In genomic region chr5:142613231-142613630, GRCh38 we compare ENCODE assay signal across 25 cellular contexts.
DNase-seq lines count a peak whose midpoint lies in the region; ATAC-seq and TF ChIP-seq lines count a peak whose summit lies in the region.
"Had no signal": no experiment of that assay in that cellular context is flagged by ENCODE, and none has a peak within 500 bp of the region (broad histone marks: within the 10 kb centered on the region; RNA-seq: fewer than 3 reads in every experiment).

No MANE protein-coding gene starts in this region.

- no peak for TF ChIP-seq POLR2A in spleen (IDR thresholded peaks at IDR 0.05)

- H3F3A ChIP-seq in PC-3 (ENCODE audit: low read length, unreplicated experiment) (no peaks in the 10 kb centered on the region), smooth muscle cell (ENCODE audit: low read depth) (peaks cover 28% of the 10 kb centered on the region)

- H3K9me2 ChIP-seq in PC-3 (replicated peaks; ENCODE audit: low read length), result no peaks in the 10 kb centered on the region

- no peak for TF ChIP-seq CTCF in PC-3 (conservative IDR thresholded peaks at IDR 0.05; ENCODE audit: low read depth, low read length)
- TF ChIP-seq CTCF in fibroblast of lung (conservative IDR thresholded peaks at IDR 0.05 in 1 of 2, IDR thresholded peaks at IDR 0.05 in 1 of 2; ENCODE audit: low read depth in 1 of 2, low read length in 2 of 2), result no peak
- TF ChIP-seq CTCF in smooth muscle cell (IDR thresholded peaks at IDR 0.05; ENCODE audit: borderline replicate concordance, insufficient read depth, poor library complexity, severe bottlenecking), result no peak
- no peak for TF ChIP-seq CTCF in spleen (IDR thresholded peaks at IDR 0.05 in 8 of 11, conservative IDR thresholded peaks at IDR 0.05 in 3 of 11)

- DNase-seq in ELR (ENCODE audit: low read depth), result peak; percentile 51
- DNase-seq in PC-3, result peak; percentile 36
- peak; percentile 67 to 80 for DNase-seq in fibroblast of lung (ENCODE audit: low read depth in 2 of 2)
- DNase-seq in smooth muscle cell (lab: John Stamatoyannopoulos, UW; ENCODE audit: unreplicated experiment), result no peak
- DNase-seq in DMS79 (lab: John Stamatoyannopoulos, UW), result no peak
- no peak for DNase-seq in spleen
- no peak for DNase-seq in amniotic stem cell (lab: John Stamatoyannopoulos, UW)
- DNase-seq: activated CD8-positive, alpha-beta T cell treated with anti-CD3 and anti-CD28 coated beads, Interleukin-2, amount 10 ng/mL, durations not matched to agents 7 days and 5 days; activated naive CD4-positive, alpha-beta T cell treated with anti-CD3 and anti-CD28 coated beads, Interleukin-2, amount 10 ng/mL, durations not matched to agents 7 days and 5 days; adrenal gland; DMS53; glutamatergic neuron; left lung; NCI-H1417; NCI-H2081; ovary; Peyer's patch; SHP77 treated with DMSO at 0.1 percent for 48 hours; stimulated activated naive CD4-positive, alpha-beta T cell treated with Interleukin-2 at 50 U/mL for 16 hours; SW 1271; testis; uterus had no signal

- H3K4me3 ChIP-seq in PC-3 (ENCODE audit: low read length), result no peak overlapping the region
- no peak overlapping the region for H3K4me3 ChIP-seq in fibroblast of lung (replicated peaks in 1 of 4; ENCODE audit: control extremely low read depth in 1 of 4, insufficient read depth in 1 of 4, low read depth in 3 of 4, low read length in 4 of 4)
- no peak overlapping the region for H3K4me3 ChIP-seq in smooth muscle cell
- H3K4me3 ChIP-seq in spleen, result no peak overlapping the region
- H3K4me3 ChIP-seq: adrenal gland; BLaER1 treated with 17β-estradiol and CSF1 and Interleukin-3, amounts not matched to agents 10 nM and 100 nM; left lung; ovary; Peyer's patch; testis; uterus had no signal

- H4K20me1 ChIP-seq in PC-3 (ENCODE audit: low read length) (no peaks in the 10 kb centered on the region), fibroblast of lung (ENCODE audit: control insufficient read depth, extremely low read depth, insufficient read depth, low read length) (no peaks in the 10 kb centered on the region), smooth muscle cell (ENCODE audit: low read depth) (no peaks in the 10 kb centered on the region)
- H4K20me1 ChIP-seq: BLaER1 treated with 17β-estradiol and CSF1 and Interleukin-3, amounts not matched to agents 10 nM and 100 nM had no signal

- H3K79me2 ChIP-seq in PC-3 (ENCODE audit: low read length), result no peaks in the 10 kb centered on the region
- no peaks in the 10 kb centered on the region for H3K79me2 ChIP-seq in fibroblast of lung (ENCODE audit: control insufficient read depth, insufficient read depth, low read length)
- H3K79me2 ChIP-seq in smooth muscle cell (ENCODE audit: low read depth), result peaks cover 32% of the 10 kb centered on the region

- H3K4me1 ChIP-seq in PC-3 (ENCODE audit: insufficient read depth, low read length), result peaks cover 18% of the 10 kb centered on the region
- peaks cover 12% of the 10 kb centered on the region for H3K4me1 ChIP-seq in fibroblast of lung (ENCODE audit: control insufficient read depth, extremely low read depth, insufficient read depth, low read length)
- H3K4me1 ChIP-seq in smooth muscle cell (ENCODE audit: low read depth), result peaks cover 4% of the 10 kb centered on the region
- H3K4me1 ChIP-seq in spleen, result peaks cover 0 to 7% (median 0%) of the 10 kb centered on the region in 6 donors
- H3K4me1 ChIP-seq: adrenal gland, left lung, Peyer's patch, testis, uterus had no signal

- intact Hi-C loops in PC-3 (cut with micrococcal nuclease) (loop anchor here (5.0 kb wide), 1 partner anchor 99 kb away; no protein-coding TSS in a partner anchor), spleen (cut with DNase I; ENCODE audit: low total_unique reads) (loop anchor here (5.0 kb wide), 1 partner anchor 84 kb away; no protein-coding TSS in a partner anchor)

- no TSS peak for BruUV-seq in PC-3 (replicated peaks; lab: Mats Ljungman, UMichigan)

- H3K9ac ChIP-seq in PC-3 (ENCODE audit: low read length) (no peak overlapping the region), fibroblast of lung (ENCODE audit: insufficient read depth, low read length) (no peak overlapping the region), smooth muscle cell (ENCODE audit: low read depth) (peak overlapping the region; percentile 1)
- H3K9ac ChIP-seq: BLaER1 treated with 17β-estradiol and CSF1 and Interleukin-3, amounts not matched to agents 10 nM and 100 nM; KMS-11 had no signal

- H3K27me3 ChIP-seq in PC-3 (ENCODE audit: low read length) (no peaks in the 10 kb centered on the region), fibroblast of lung (ENCODE audit: control insufficient read depth, insufficient read depth, low read length) (no peaks in the 10 kb centered on the region), smooth muscle cell (ENCODE audit: low read depth) (no peaks in the 10 kb centered on the region), spleen (replicated peaks in 1 of 7) (peaks cover 0 to 12% (median 0%) of the 10 kb centered on the region in 7 donors)
- H3K27me3 ChIP-seq: adrenal gland; BLaER1 treated with 17β-estradiol and CSF1 and Interleukin-3, amounts not matched to agents 10 nM and 100 nM; left lung; ovary; Peyer's patch; testis; uterus had no signal

- POLR2A ChIA-PET in PC-3 (lab: Charles Lee; ENCODE audit: unreplicated experiment), result no interaction called here

- ATAC-seq in PC-3, result no peak
- ATAC-seq: activated CD8-positive, alpha-beta T cell treated with anti-CD3 and anti-CD28 coated beads, Interleukin-2, amount 10 ng/mL, durations not matched to agents 7 days and 5 days; activated T-helper 17 cell treated with anti-CD3 and anti-CD28 coated beads, Interleukin-2, amount 50 U/mL, for 72 hours; left lung had no signal

- CTCF ChIA-PET in PC-3 (lab: Charles Lee), result no interaction called here

- no peak overlapping the region for H3K27ac ChIP-seq in PC-3 (ENCODE audit: low read length)
- peak overlapping the region; percentile 54 for H3K27ac ChIP-seq in fibroblast of lung (ENCODE audit: insufficient read depth, low read length)
- H3K27ac ChIP-seq in smooth muscle cell (ENCODE audit: low read depth), result peak overlapping the region; percentile 72
- H3K27ac ChIP-seq in spleen, result no peak overlapping the region
- H3K27ac ChIP-seq: adrenal gland; BLaER1 treated with 17β-estradiol and CSF1 and Interleukin-3, amounts not matched to agents 10 nM and 100 nM; KMS-11; left lung; ovary; Peyer's patch; testis; uterus had no signal

- H2AFZ ChIP-seq in PC-3 (ENCODE audit: low read length), result no peak overlapping the region
- H2AFZ ChIP-seq in fibroblast of lung (ENCODE audit: low read length), result no peak overlapping the region
- no peak overlapping the region for H2AFZ ChIP-seq in smooth muscle cell (ENCODE audit: low read depth)

- H3K36me3 ChIP-seq in PC-3 (ENCODE audit: low read depth, low read length) (no peaks in the 10 kb centered on the region), fibroblast of lung (ENCODE audit: control insufficient read depth, insufficient read depth, low read length) (no peaks in the 10 kb centered on the region), smooth muscle cell (ENCODE audit: low read depth) (no peaks in the 10 kb centered on the region), spleen (no peaks in the 10 kb centered on the region)
- H3K36me3 ChIP-seq: adrenal gland; BLaER1 treated with 17β-estradiol and CSF1 and Interleukin-3, amounts not matched to agents 10 nM and 100 nM; left lung; ovary; Peyer's patch; uterus had no signal

- H3K4me2 ChIP-seq in PC-3 (ENCODE audit: low read length) (no peak overlapping the region), fibroblast of lung (ENCODE audit: extremely low read depth, insufficient read depth, low read length) (peak overlapping the region; percentile 40), smooth muscle cell (peak overlapping the region; percentile 45)
- H3K4me2 ChIP-seq: KMS-11 had no signal

- WGBS in smooth muscle cell (ENCODE audit: low lambda C conversion rate), result 33% methylated on average over 8 of the region's 8 CpGs
- 69 to 78% (median 71%) methylated on average over 8 of the region's 8 CpGs for WGBS in spleen, 5 donors

- H3K9me3 ChIP-seq in PC-3 (ENCODE audit: low read length), result no peaks in the 10 kb centered on the region
- H3K9me3 ChIP-seq in fibroblast of lung (ENCODE audit: control insufficient read depth, insufficient read depth, low read depth, low read length), result no peaks in the 10 kb centered on the region
- H3K9me3 ChIP-seq in smooth muscle cell (replicated peaks; ENCODE audit: low read depth), result no peaks in the 10 kb centered on the region
- no peaks in the 10 kb centered on the region for H3K9me3 ChIP-seq in spleen
- H3K9me3 ChIP-seq: adrenal gland; BLaER1 treated with 17β-estradiol and CSF1 and Interleukin-3, amounts not matched to agents 10 nM and 100 nM; left lung; ovary; Peyer's patch; testis; uterus had no signal

Comparison
In these comparisons a context has a peak if more than half of its experiments do, and no peak if none do; other contexts are left out.
1. DNase-seq: peak in ELR (single experiment), PC-3 (single experiment) and fibroblast of lung (2 of 2); none in smooth muscle cell (single experiment), DMS79 (single experiment), spleen (single experiment) and amniotic stem cell (single experiment).
2. H3K27ac ChIP-seq: peak in fibroblast of lung (single experiment) and smooth muscle cell (single experiment); none in PC-3 (single experiment) and spleen (0 of 8).